ENCODE assay signal across 18 cellular contexts in the genomic region with DNA sequence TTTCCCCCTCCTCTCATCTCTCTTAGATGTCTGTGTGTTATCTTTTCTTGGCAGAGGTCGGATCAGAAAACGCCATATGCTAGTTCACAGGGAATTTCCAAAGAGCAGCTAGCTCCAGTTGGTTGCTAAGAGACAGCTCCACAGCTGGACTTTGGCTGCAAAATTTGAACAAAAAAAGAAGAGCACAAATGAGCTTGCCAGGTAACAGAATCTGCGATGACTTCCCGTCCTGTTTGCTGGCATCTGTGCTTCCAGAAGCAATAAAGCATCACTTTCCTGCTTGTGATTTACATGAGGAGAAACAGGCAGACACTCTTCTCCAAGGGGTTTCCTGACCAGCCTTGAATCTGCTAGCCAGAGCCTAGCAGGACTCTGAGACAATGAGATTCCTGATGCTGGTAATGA.
DNase-seq lines count a peak whose midpoint lies in the region; ATAC-seq and TF ChIP-seq lines count a peak whose summit lies in the region.
"Had no signal": no experiment of that assay in that cellular context is flagged by ENCODE, and none has a peak within 500 bp of the region (broad histone marks: within the 10 kb centered on the region; RNA-seq: fewer than 3 reads in every experiment).

No MANE protein-coding gene starts in this region.

- no peak for TF ChIP-seq CTCF in dorsolateral prefrontal cortex (IDR thresholded peaks at IDR 0.05 in 54 of 56, conservative IDR thresholded peaks at IDR 0.05 in 2 of 56; ENCODE audit: low read depth in 1 of 56, partially characterized antibody in 56 of 56)
- TF ChIP-seq CTCF in nephron progenitor cell (IDR thresholded peaks at IDR 0.05): no peak

- H3K36me3 Mint-ChIP-seq in nephron progenitor cell (ENCODE audit: low read depth): peaks cover 6% of the 10 kb centered on the region
- H3K36me3 Mint-ChIP-seq: activated naive CD8-positive, alpha-beta T cell; CD8-positive, alpha-beta T cell had no signal

- H3K4me1 Mint-ChIP-seq in nephron progenitor cell: peaks cover 53% of the 10 kb centered on the region
- H3K4me1 Mint-ChIP-seq: activated CD4-positive, alpha-beta memory T cell treated with anti-CD3 and anti-CD28 coated beads, Interleukin-2, amount 10 ng/mL, durations not matched to agents 7 days and 5 days had no signal

- peak overlapping the region in 9 of 59 donors; percentile 0 to 45 (median 9) for H3K4me3 ChIP-seq in dorsolateral prefrontal cortex

- peak overlapping the region in 56 of 59 donors; percentile 1 to 94 (median 84) for H3K27ac ChIP-seq in dorsolateral prefrontal cortex
- H3K27ac ChIP-seq: brain microvascular endothelial cell, WERI-Rb-1 had no signal

- peaks cover 17% of the 10 kb centered on the region for H3K9me3 Mint-ChIP-seq in nephron progenitor cell
- H3K9me3 Mint-ChIP-seq: activated CD4-positive, alpha-beta memory T cell treated with anti-CD3 and anti-CD28 coated beads, Interleukin-2, amount 10 ng/mL, durations not matched to agents 7 days and 5 days had no signal

- DNase-seq in DMS 273 treated with DMSO at 0.1 percent for 48 hours (lab: John Stamatoyannopoulos, UW) (peak; percentile 57), NCI-H2171 treated with DMSO at 0.1 percent for 48 hours (lab: John Stamatoyannopoulos, UW) (peak; percentile 70), dorsolateral prefrontal cortex (peak in 1 of 10 donors; percentile 56), nephron progenitor cell (no peak), C1 segment of cervical spinal cord (lab: John Stamatoyannopoulos, UW) (no peak)
- no peak for DNase-seq in activated naive CD4-positive, alpha-beta T cell (lab: John Stamatoyannopoulos, UW)
- DNase-seq: activated CD4-positive, alpha-beta memory T cell treated with anti-CD3 and anti-CD28 coated beads, Interleukin-2, amount 10 ng/mL, durations not matched to agents 7 days and 5 days; activated T-cell treated with anti-CD3 and anti-CD28 coated beads, Interleukin-2, amount 50 U/mL, for 48 hours; brain microvascular endothelial cell; CD8-positive, alpha-beta T cell; mammary epithelial cell; NCI-H187 treated with DMSO at 0.1 percent for 48 hours; right cardiac atrium; WERI-Rb-1 had no signal

- ATAC-seq in HG02938 (IDR thresholded peaks at IDR 0.05; ENCODE audit: unreplicated experiment) (no peak), GM19324 (IDR thresholded peaks at IDR 0.05; ENCODE audit: low FRiP score, unreplicated experiment) (no peak)
- ATAC-seq: CD8-positive, alpha-beta T cell; esophagus mucosa; right cardiac atrium had no signal

- peak overlapping the region; percentile 24 for H3K4me3 Mint-ChIP-seq in nephron progenitor cell
- H3K4me3 Mint-ChIP-seq: activated CD4-positive, alpha-beta memory T cell treated with anti-CD3 and anti-CD28 coated beads, Interleukin-2, amount 10 ng/mL, durations not matched to agents 7 days and 5 days; activated naive CD8-positive, alpha-beta T cell; CD8-positive, alpha-beta T cell had no signal

- peaks cover 9% of the 10 kb centered on the region for H3K27me3 Mint-ChIP-seq in nephron progenitor cell (ENCODE audit: low read depth, poor library complexity)
- H3K27me3 Mint-ChIP-seq: activated CD4-positive, alpha-beta memory T cell treated with anti-CD3 and anti-CD28 coated beads, Interleukin-2, amount 10 ng/mL, durations not matched to agents 7 days and 5 days had no signal

- peak overlapping the region; percentile 16 for H3K27ac Mint-ChIP-seq in nephron progenitor cell
- H3K27ac Mint-ChIP-seq: activated CD4-positive, alpha-beta memory T cell treated with anti-CD3 and anti-CD28 coated beads, Interleukin-2, amount 10 ng/mL, durations not matched to agents 7 days and 5 days; activated naive CD8-positive, alpha-beta T cell; CD8-positive, alpha-beta T cell had no signal

- H3K27me3 ChIP-seq in dorsolateral prefrontal cortex: no peaks in the 10 kb centered on the region
- H3K27me3 ChIP-seq: brain microvascular endothelial cell had no signal

- intact Hi-C loops in dorsolateral prefrontal cortex (cut with DNase I): no loop called here

Comparison
In these comparisons a context has a peak if more than half of its experiments do, and no peak if none do; other contexts are left out.
1. DNase-seq: peak in DMS 273 treated with DMSO at 0.1 percent for 48 hours (single experiment) and NCI-H2171 treated with DMSO at 0.1 percent for 48 hours (single experiment); none in nephron progenitor cell (single experiment), C1 segment of cervical spinal cord (0 of 14) and activated naive CD4-positive, alpha-beta T cell (0 of 4).